In genomic region chr9:37485389-37486255, GRCh38 we compare ENCODE assay signal across 1 cellular context.
TF ChIP-seq lines count a peak whose summit lies in the region.

Gene POLR1E (plus strand): TSS chr9:37485948. CDS start chr9:37486048, 100 bp downstream.

TF ChIP-seq in K562, 482 proteins besides CTCF, POLR2A, EP300 and RAD21 (continued from another document and continues in another):
- no peak for TF ChIP-seq BMI1 (IDR thresholded peaks at IDR 0.05; ENCODE audit: low read length)
- TF ChIP-seq ZFP1 (CRISPR knock-in tag; IDR thresholded peaks at IDR 0.05), result no peak
- peak; percentile 78 for TF ChIP-seq ZNF395 (CRISPR knock-in tag; IDR thresholded peaks at IDR 0.05)
- no peak for TF ChIP-seq AFF1 (IDR thresholded peaks at IDR 0.05; ENCODE audit: low read depth in 1 of 2, partially characterized antibody in 2 of 2)
- no peak for TF ChIP-seq ATF1 (CRISPR knock-in tag; IDR thresholded peaks at IDR 0.05)
- peak; percentile 90 for TF ChIP-seq ATF1 (tag; IDR thresholded peaks at IDR 0.05)
- no peak for TF ChIP-seq GATAD2B (IDR thresholded peaks at IDR 0.05; ENCODE audit: borderline replicate concordance)
- TF ChIP-seq E2F3 (CRISPR knock-in tag; IDR thresholded peaks at IDR 0.05), result peak; percentile 44; the same call in 1 of the 2 replicates
- TF ChIP-seq TRIM28 (IDR thresholded peaks at IDR 0.05), result 0 out of 2 replicates have a peak, but pooled peaks have one; percentile 18
- TF ChIP-seq NFIX (CRISPR knock-in tag; IDR thresholded peaks at IDR 0.05; ENCODE audit: low read depth), result no peak
- TF ChIP-seq HEY1 (CRISPR knock-in tag; IDR thresholded peaks at IDR 0.05; ENCODE audit: borderline replicate concordance), result no peak
- TF ChIP-seq RFX1 (IDR thresholded peaks at IDR 0.05), result no peak
- TF ChIP-seq ZNF76 (CRISPR knock-in tag; IDR thresholded peaks at IDR 0.05; ENCODE audit: borderline replicate concordance), result no peak
- no peak for TF ChIP-seq SETDB1 (IDR thresholded peaks at IDR 0.05; ENCODE audit: low read length)
- TF ChIP-seq GTF3C2 (IDR thresholded peaks at IDR 0.05; ENCODE audit: borderline replicate concordance, extremely low read depth, insufficient read length), result no peak
- TF ChIP-seq SNAPC5 (CRISPR knock-in tag; IDR thresholded peaks at IDR 0.05), result no peak
- TF ChIP-seq KLF13 (tag; IDR thresholded peaks at IDR 0.05; ENCODE audit: borderline replicate concordance, low read depth), result peak; percentile 79; the same call in 1 of the 2 replicates
- no peak for TF ChIP-seq ZBTB12 (CRISPR knock-in tag; IDR thresholded peaks at IDR 0.05)
- TF ChIP-seq ERF (CRISPR knock-in tag; IDR thresholded peaks at IDR 0.05), result no peak
- peak; percentile 51; the same call in 1 of the 2 replicates for TF ChIP-seq KLF1 (tag; IDR thresholded peaks at IDR 0.05)
- TF ChIP-seq ID3 (CRISPR knock-in tag; IDR thresholded peaks at IDR 0.05), result no peak
- TF ChIP-seq ID3 (tag; IDR thresholded peaks at IDR 0.05), result 0 out of 2 replicates have a peak, but pooled peaks have one; percentile 42
- TF ChIP-seq GTF2F1 (IDR thresholded peaks at IDR 0.05; ENCODE audit: low read depth, low read length), result peak; percentile 79; the same call in 1 of the 2 replicates
- peak; percentile 51 for TF ChIP-seq NFYB (IDR thresholded peaks at IDR 0.05; ENCODE audit: extremely low read depth, insufficient read length)
- TF ChIP-seq ARID4B (CRISPR knock-in tag; IDR thresholded peaks at IDR 0.05), result peak; percentile 63
- TF ChIP-seq ZNF197 (CRISPR knock-in tag; IDR thresholded peaks at IDR 0.05; ENCODE audit: low read depth), result no peak
- no peak for TF ChIP-seq ARID3A (IDR thresholded peaks at IDR 0.05; ENCODE audit: borderline replicate concordance, low read depth, low read length)
- no peak for TF ChIP-seq NCOA4 (IDR thresholded peaks at IDR 0.05; ENCODE audit: partially characterized antibody)
- TF ChIP-seq HNRNPH1 (optimal IDR thresholded peaks at IDR 0.05; ENCODE audit: low read depth, low read length), result no peak
- peak; percentile 66; the same call in 1 of the 2 replicates for TF ChIP-seq USF1 (CRISPR knock-in tag; IDR thresholded peaks at IDR 0.05)
- peak; percentile 91 for TF ChIP-seq TBP (optimal IDR thresholded peaks at IDR 0.05; ENCODE audit: low read depth, low read length)
- peak; percentile 97 for TF ChIP-seq KDM5B (IDR thresholded peaks at IDR 0.05; ENCODE audit: insufficient replicate concordance, low read depth, low read length)
- TF ChIP-seq ZFP91 (CRISPR knock-in tag; IDR thresholded peaks at IDR 0.05), result no peak
- TF ChIP-seq SNIP1 (IDR thresholded peaks at IDR 0.05; ENCODE audit: low read depth), result no peak
- no peak for TF ChIP-seq ELF4 (CRISPR knock-in tag; IDR thresholded peaks at IDR 0.05)
- no peak for TF ChIP-seq CREB3 (tag; conservative IDR thresholded peaks at IDR 0.05; ENCODE audit: low read depth)
